In genomic region chr4:53490965-53491622, GRCh38 we compare ENCODE assay signal across 8 cellular contexts.
A peak's percentile ranks its signal among the peaks of the same experiment; 100 is the strongest.
DNase-seq lines count a peak whose midpoint lies in the region; ATAC-seq and TF ChIP-seq lines count a peak whose summit lies in the region.

No MANE protein-coding gene starts in this region.

- no peak overlapping the region for H3K4me3 ChIP-seq in fibroblast of mammary gland (ENCODE audit: control insufficient read depth, low read depth, low read length)

- peak; percentile 86 for TF ChIP-seq CTCF in fibroblast of mammary gland (conservative IDR thresholded peaks at IDR 0.05; ENCODE audit: control insufficient read depth, insufficient read depth, low read depth, low read length)

- intact Hi-C loops in posterior vena cava (cut with DNase I), result no loop called here

- DNase-seq in DMS114 treated with DMSO at 0.1 percent for 48 hours (lab: John Stamatoyannopoulos, UW; ENCODE audit: unreplicated experiment) (peak; percentile 1), SHP77 treated with DMSO at 0.1 percent for 48 hours (lab: John Stamatoyannopoulos, UW) (peak; percentile 33), fibroblast of mammary gland (ENCODE audit: low read depth) (peak; percentile 97), pons (ENCODE audit: low spot score) (peak; percentile 32), posterior vena cava (ENCODE audit: low spot score) (no peak), islet precursor cell (no peak), DMS79 treated with DMSO at 0.1 percent for 48 hours (lab: John Stamatoyannopoulos, UW) (no peak)

- ATAC-seq in HG03159 (IDR thresholded peaks at IDR 0.05; ENCODE audit: unreplicated experiment), result peak; percentile 65

Comparison
In these comparisons a context has a peak if more than half of its experiments do, and no peak if none do; other contexts are left out.
1. DNase-seq: peak in DMS114 treated with DMSO at 0.1 percent for 48 hours (single experiment), SHP77 treated with DMSO at 0.1 percent for 48 hours (single experiment), fibroblast of mammary gland (single experiment) and pons (single experiment); none in posterior vena cava (single experiment), islet precursor cell (single experiment) and DMS79 treated with DMSO at 0.1 percent for 48 hours (single experiment).